ENCODE assay signal across 8 cellular contexts in genomic region chr1:116151739-116152576, GRCh38. TPM values are rescaled to one million over a fixed set of nuclear protein-coding genes. Genes with fewer than 3 reads are reported as not detected.
A peak's percentile ranks its signal among the peaks of the same experiment; 100 is the strongest.
DNase-seq lines count a peak whose midpoint lies in the region; ATAC-seq and TF ChIP-seq lines count a peak whose summit lies in the region.

No MANE protein-coding gene starts in this region.

- H3K9ac ChIP-seq in SK-N-SH: peak overlapping the region; percentile 37; the same call in 1 of the 2 replicates

- no peaks in the 10 kb centered on the region for H3K9me2 ChIP-seq in SK-N-SH

- no peaks in the 10 kb centered on the region for H3K27me3 Mint-ChIP-seq in activated naive CD8-positive, alpha-beta T cell
- peaks cover 6% of the 10 kb centered on the region for H3K27me3 Mint-ChIP-seq in type B pancreatic cell

- TF ChIP-seq RAD21 in SK-N-SH (IDR thresholded peaks at IDR 0.05; ENCODE audit: low read length): peak; percentile 78

- H3K9me3 ChIP-seq in HAP-1: no peaks in the 10 kb centered on the region
- H3K9me3 ChIP-seq in SK-N-SH: no peaks in the 10 kb centered on the region
- no peaks in the 10 kb centered on the region for H3K9me3 ChIP-seq in heart left ventricle

- H3K36me3 Mint-ChIP-seq in activated naive CD8-positive, alpha-beta T cell: peaks cover 2% of the 10 kb centered on the region
- H3K36me3 Mint-ChIP-seq in type B pancreatic cell: no peaks in the 10 kb centered on the region

- TF ChIP-seq EP300 in SK-N-SH (IDR thresholded peaks at IDR 0.05; ENCODE audit: borderline replicate concordance in 1 of 2, low read depth in 1 of 2, low read length in 1 of 2): no peak

- H3K9me3 Mint-ChIP-seq in activated naive CD8-positive, alpha-beta T cell (ENCODE audit: low read depth): no peaks in the 10 kb centered on the region
- peaks cover 4% of the 10 kb centered on the region for H3K9me3 Mint-ChIP-seq in type B pancreatic cell

- peaks cover 30% of the 10 kb centered on the region for H3K4me1 Mint-ChIP-seq in activated naive CD8-positive, alpha-beta T cell (ENCODE audit: low read depth)
- peaks cover 11% of the 10 kb centered on the region for H3K4me1 Mint-ChIP-seq in type B pancreatic cell (ENCODE audit: unreplicated experiment)

- H2AFZ ChIP-seq in SK-N-SH (ENCODE audit: low read depth): peak overlapping the region; percentile 73; the same call in 1 of the 2 replicates

- no peaks in the 10 kb centered on the region for H3F3A ChIP-seq in SK-N-SH (replicated peaks; ENCODE audit: insufficient read depth)

- H4K20me1 ChIP-seq in SK-N-SH (ENCODE audit: insufficient read depth): no peaks in the 10 kb centered on the region

- peak overlapping the region; percentile 73 for H3K4me2 ChIP-seq in SK-N-SH

- TF ChIP-seq CTCF in SK-N-SH (IDR thresholded peaks at IDR 0.05): peak; percentile 75
- TF ChIP-seq CTCF in heart left ventricle (IDR thresholded peaks at IDR 0.05): peak; percentile 85 to 98 (median 96)
- TF ChIP-seq CTCF in type B pancreatic cell (conservative IDR thresholded peaks at IDR 0.05): peak; percentile 94

- 24% methylated on average over 19 of the region's 46 CpGs for WGBS in SK-N-SH (ENCODE audit: low lambda C conversion rate)
- 8 to 16% (median 9%) methylated on average over 24 to 46 of the region's 46 CpGs for WGBS in heart left ventricle, 4 donors

- no peaks in the 10 kb centered on the region for H3K79me2 ChIP-seq in SK-N-SH (ENCODE audit: insufficient read depth)

- peak overlapping the region; percentile 58 for H3K27ac Mint-ChIP-seq in activated naive CD8-positive, alpha-beta T cell
- no peak overlapping the region for H3K27ac Mint-ChIP-seq in type B pancreatic cell

- H3K27ac ChIP-seq in SK-N-SH (ENCODE audit: low read depth in 2 of 2, low read length in 1 of 2) (peak overlapping the region in 1 of 2 experiments; percentile 60; a peak in 1 of 4 replicates), heart left ventricle (peak overlapping the region; percentile 3 to 87 (median 70))

- in situ Hi-C loops in HAP-1 (cut with MboI; ENCODE audit: low sequenced_read_pairs): no loop called here

- H3K4me3 Mint-ChIP-seq in activated naive CD8-positive, alpha-beta T cell: peak overlapping the region; percentile 84
- H3K4me3 Mint-ChIP-seq in type B pancreatic cell: peak overlapping the region; percentile 74

- H3K27me3 ChIP-seq in HAP-1 (ENCODE audit: low read depth) (peaks cover 3% of the 10 kb centered on the region; the same call in 1 of the 2 replicates), SK-N-SH (ENCODE audit: insufficient read depth) (no peaks in the 10 kb centered on the region), heart left ventricle (no peaks in the 10 kb centered on the region)

- peak overlapping the region; percentile 27 for H3K4me3 ChIP-seq in HAP-1
- peak overlapping the region; percentile 50 to 51; a peak in 3 of 4 replicates for H3K4me3 ChIP-seq in SK-N-SH (ENCODE audit: low read depth in 2 of 2, low read length in 1 of 2)
- peak overlapping the region in 10 of 12 donors; percentile 38 to 65 (median 54) for H3K4me3 ChIP-seq in heart left ventricle

- DNase-seq in GF-D8 (lab: John Stamatoyannopoulos, UW) (peak; percentile 12), HAP-1 (ENCODE audit: low spot score in 2 of 2) (peak; percentile 69 to 82), LoVo (ENCODE audit: low spot score) (peak; percentile 82), SK-N-SH (peak; percentile 96), heart left ventricle (peak; percentile 77 to 86 (median 79)), pons (ENCODE audit: low spot score) (peak; percentile 78), type B pancreatic cell (ENCODE audit: extremely low spot score, unreplicated experiment) (peak; percentile 85)

- intact Hi-C loops in heart left ventricle (cut with DNase I): loop anchor here in 8 of 10 donors (1.0 to 10.0 kb wide), 8 partner anchors 17 to 335 kb away; partner anchors contain the start of gene ATP1A1 (in 5 of the 8)

- no peaks in the 10 kb centered on the region for H3K36me3 ChIP-seq in HAP-1 (replicated peaks)
- no peaks in the 10 kb centered on the region for H3K36me3 ChIP-seq in SK-N-SH (replicated peaks in 1 of 2; ENCODE audit: control insufficient read depth in 1 of 2, insufficient read depth in 2 of 2, low read length in 1 of 2)
- H3K36me3 ChIP-seq in heart left ventricle: no peaks in the 10 kb centered on the region

- CTCF ChIA-PET in SK-N-SH (lab: Yijun Ruan, JAX): interaction anchor here (0.6 to 17.7 kb wide), 33 partner anchors 9 to 364 kb away, joined by 3 to 1099 read pairs (median 4); no protein-coding TSS in a partner anchor

- POLR2A ChIA-PET in SK-N-SH (lab: Yijun Ruan, JAX): no interaction called here

- peak in 1 of 2 donors; percentile 24 for TF ChIP-seq POLR2A in heart left ventricle (IDR thresholded peaks at IDR 0.05)

- H3K4me1 ChIP-seq in HAP-1 (0 out of 2 replicates have a peak, but pooled peaks cover 2% of the 10 kb centered on the region), SK-N-SH (ENCODE audit: control insufficient read depth in 1 of 2, insufficient read depth in 2 of 2, low read depth in 1 of 2, low read length in 1 of 2) (peaks cover 2 to 4% of the 10 kb centered on the region in 2 experiments; a peak in 2 of 4 replicates), heart left ventricle (peaks cover 0 to 27% (median 12%) of the 10 kb centered on the region in 12 donors)

- ATAC-seq in heart left ventricle: peak; percentile 60 to 98 (median 94)

TF ChIP-seq in SK-N-SH, 30 proteins besides CTCF, POLR2A, EP300 and RAD21:
- TF ChIP-seq SMC3 (IDR thresholded peaks at IDR 0.05; ENCODE audit: low read depth, low read length): peak; percentile 94
- TF ChIP-seq RFX5 (IDR thresholded peaks at IDR 0.05; ENCODE audit: low read length): no peak
- no peak for TF ChIP-seq USF1 (IDR thresholded peaks at IDR 0.05; ENCODE audit: borderline replicate concordance, low read depth)
- TF ChIP-seq CHD2 (IDR thresholded peaks at IDR 0.05; ENCODE audit: low read length, partially characterized antibody): peak; percentile 43
- TF ChIP-seq REST (IDR thresholded peaks at IDR 0.05; ENCODE audit: low read depth, low read length): no peak
- TF ChIP-seq RCOR1 (IDR thresholded peaks at IDR 0.05; ENCODE audit: low read length): peak; percentile 34; the same call in 1 of the 2 replicates
- no peak for TF ChIP-seq SIN3A (IDR thresholded peaks at IDR 0.05; ENCODE audit: borderline replicate concordance, low read depth, low read length)

RNA-seq across cellular contexts. Expression of gene MAB21L3, which starts 40.8 kb away (rescaled TPM):
- not detected in 2 replicates for polyA plus RNA-seq in SK-N-SH (2012; rRNA removed)
- not detected in 2 replicates for polyA plus RNA-seq in SK-N-SH (2012; cell fraction: cytosol; rRNA removed)
- polyA plus RNA-seq in SK-N-SH (2012; cell fraction: nucleus; rRNA removed): not detected in 2 replicates
- under 1 TPM in 2 of 9 donors, not detected in 7; 0.08 to 0.15 TPM for total RNA-seq in heart left ventricle
- under 1 TPM in 1 of 2 donors, not detected in 1; 0.04 TPM for polyA plus RNA-seq in heart left ventricle
- total RNA-seq in type B pancreatic cell (ENCODE audit: low replicate concordance): 0.40 TPM in 1 of 2 replicates, not detected in the other

Comparison
In these comparisons a context has a peak if more than half of its experiments do, and no peak if none do; other contexts are left out.
1. DNase-seq: peak in every context shown above with its lines; median percentile 96 in SK-N-SH; 85 in type B pancreatic cell; 82 in LoVo; 79 in heart left ventricle; 78 in pons; 76 in HAP-1; 12 in GF-D8.